In genomic region chr9:70412678-70413426, GRCh38 we compare ENCODE assay signal across 8 cellular contexts. TPM values are rescaled to one million over a fixed set of nuclear protein-coding genes. Genes with fewer than 3 reads are reported as not detected.
DNase-seq lines count a peak whose midpoint lies in the region; ATAC-seq and TF ChIP-seq lines count a peak whose summit lies in the region.

No MANE protein-coding gene starts in this region.

- H3K27ac Mint-ChIP-seq in activated naive CD8-positive, alpha-beta T cell treated with anti-CD3 and anti-CD28 coated beads, Interleukin-2, amount 50 U/mL, for 24 hours: peak overlapping the region; percentile 100
- H3K27ac Mint-ChIP-seq in neural crest cell (ENCODE audit: unreplicated experiment): no peak overlapping the region

- H3K9me3 ChIP-seq in vagina: no peaks in the 10 kb centered on the region

- peak; percentile 44 for DNase-seq in Caki2 (ENCODE audit: low read depth)
- DNase-seq in RWPE1 (ENCODE audit: low spot score): peak; percentile 77
- peak; percentile 48 for DNase-seq in activated naive CD8-positive, alpha-beta T cell treated with anti-CD3 and anti-CD28 coated beads, Interleukin-2, amount 50 U/mL, for 24 hours
- peak; percentile 23 for DNase-seq in germinal center (ENCODE audit: low spot score)
- no peak for DNase-seq in neural crest cell (ENCODE audit: low read depth, low spot score)
- DNase-seq in vagina (ENCODE audit: extremely low spot score in 2 of 2): peak in 1 of 2 donors; percentile 95
- no peak for DNase-seq in OCI-M2 (lab: John Stamatoyannopoulos, UW; ENCODE audit: unreplicated experiment)

- H3K27me3 ChIP-seq in vagina: no peaks in the 10 kb centered on the region

- peaks cover 13% of the 10 kb centered on the region for H3K36me3 Mint-ChIP-seq in activated naive CD8-positive, alpha-beta T cell treated with anti-CD3 and anti-CD28 coated beads, Interleukin-2, amount 50 U/mL, for 24 hours (ENCODE audit: low read depth)
- no peaks in the 10 kb centered on the region for H3K36me3 Mint-ChIP-seq in neural crest cell (ENCODE audit: low read depth)

- H3K9me3 Mint-ChIP-seq in activated naive CD8-positive, alpha-beta T cell treated with anti-CD3 and anti-CD28 coated beads, Interleukin-2, amount 50 U/mL, for 24 hours: no peaks in the 10 kb centered on the region
- no peaks in the 10 kb centered on the region for H3K9me3 Mint-ChIP-seq in neural crest cell

- intact Hi-C loops in vagina (cut with DNase I): loop anchor here (2.0 to 5.0 kb wide), 2 partner anchors 70 to 174 kb away; no protein-coding TSS in a partner anchor

- H3K36me3 ChIP-seq in vagina: no peaks in the 10 kb centered on the region

- in situ Hi-C loops in Caki2 (cut with HindIII; ENCODE audit: low pct_unique_long_range_greater_than_20kb, low sequenced_read_pairs): no loop called here

- peaks cover 59% of the 10 kb centered on the region for H3K4me1 ChIP-seq in vagina

- H3K27ac ChIP-seq in RWPE1: peak overlapping the region; percentile 99
- H3K27ac ChIP-seq in vagina: peak overlapping the region; percentile 100

- peaks cover 8% of the 10 kb centered on the region for H3K27me3 Mint-ChIP-seq in activated naive CD8-positive, alpha-beta T cell treated with anti-CD3 and anti-CD28 coated beads, Interleukin-2, amount 50 U/mL, for 24 hours
- H3K27me3 Mint-ChIP-seq in neural crest cell (ENCODE audit: low read depth): peaks cover 74% of the 10 kb centered on the region

- H3K4me3 ChIP-seq in vagina: peak overlapping the region; percentile 65 to 91

- H3K4me1 Mint-ChIP-seq in activated naive CD8-positive, alpha-beta T cell treated with anti-CD3 and anti-CD28 coated beads, Interleukin-2, amount 50 U/mL, for 24 hours: peaks cover 60% of the 10 kb centered on the region
- peaks cover 16% of the 10 kb centered on the region for H3K4me1 Mint-ChIP-seq in neural crest cell

- CTCF ChIA-PET in RWPE1 (lab: Yijun Ruan, JAX): interaction anchor here (0.5 kb wide), 1 partner anchor 496 kb away, joined by 3 read pairs; no protein-coding TSS in a partner anchor

- TF ChIP-seq CTCF in RWPE1 (conservative IDR thresholded peaks at IDR 0.05; ENCODE audit: low read depth) (no peak), neural crest cell (conservative IDR thresholded peaks at IDR 0.05) (no peak), vagina (IDR thresholded peaks at IDR 0.05) (no peak)

- TF ChIP-seq POLR2A in vagina (IDR thresholded peaks at IDR 0.05): no peak

- peak; percentile 0 for ATAC-seq in HG03095 (IDR thresholded peaks at IDR 0.05; ENCODE audit: unreplicated experiment)
- no peak for ATAC-seq in activated naive CD8-positive, alpha-beta T cell treated with anti-CD3 and anti-CD28 coated beads, Interleukin-2, amount 50 U/mL, for 24 hours

- POLR2A ChIA-PET in RWPE1 (lab: Yijun Ruan, JAX; ENCODE audit: low non-redundant PET): interaction anchor here (1.0 kb wide), 1 partner anchor 10 kb away, joined by 4 read pairs; no protein-coding TSS in a partner anchor

- H3K4me3 Mint-ChIP-seq in activated naive CD8-positive, alpha-beta T cell treated with anti-CD3 and anti-CD28 coated beads, Interleukin-2, amount 50 U/mL, for 24 hours: peak overlapping the region; percentile 90
- H3K4me3 Mint-ChIP-seq in neural crest cell: peak overlapping the region; percentile 85

RNA-seq across cellular contexts. Expression of gene KLF9, which starts 1.6 kb away (rescaled TPM):
- 0.35 and 1.1 TPM in 2 replicates for total RNA-seq in Caki2 (2014; rRNA removed; shearing (Covaris generic); ENCODE audit: low replicate concordance)
- 0.19 and 0.20 TPM in 2 replicates for total RNA-seq in neural crest cell
- 98.5 TPM for total RNA-seq in vagina

Comparison
In these comparisons a context has a peak if more than half of its experiments do, and no peak if none do; other contexts are left out.
1. DNase-seq: peak in Caki2 (single experiment), RWPE1 (single experiment), activated naive CD8-positive, alpha-beta T cell treated with anti-CD3 and anti-CD28 coated beads, Interleukin-2, amount 50 U/mL, for 24 hours (single experiment) and germinal center (single experiment); none in neural crest cell (single experiment) and OCI-M2 (single experiment).
2. RNA of gene KLF9, which starts 1.6 kb away (total RNA-seq): 98.5 TPM in vagina (single experiment); 0.35 to 1.1 TPM in Caki2 and 0.19 to 0.20 TPM in neural crest cell; every median in the first group is over 10 times any median in the second.